Comparison of ENCODE assay signal across 18 cellular contexts in genomic region chrX:152960115-152960514, GRCh38. TPM values are rescaled to one million over a fixed set of nuclear protein-coding genes. Genes with fewer than 3 reads are reported as not detected.
A peak's percentile ranks its signal among the peaks of the same experiment; 100 is the strongest.
DNase-seq lines count a peak whose midpoint lies in the region; ATAC-seq, FAIRE-seq and TF ChIP-seq lines count a peak whose summit lies in the region.
"Had no signal": no experiment of that assay in that cellular context is flagged by ENCODE, and none has a peak within 500 bp of the region (broad histone marks: within the 10 kb centered on the region; RNA-seq: fewer than 3 reads in every experiment).

No MANE protein-coding gene starts in this region.

- TF ChIP-seq CTCF in PC-3 (conservative IDR thresholded peaks at IDR 0.05; ENCODE audit: low read depth, low read length) (no peak), bronchial epithelial cell (IDR thresholded peaks at IDR 0.05; ENCODE audit: insufficient read depth, low read length, severe bottlenecking) (no peak)

- H2AFZ ChIP-seq in PC-3 (ENCODE audit: low read length), result no peak overlapping the region

- H3K27ac ChIP-seq in PC-3 (ENCODE audit: low read length), result no peak overlapping the region
- H3K27ac ChIP-seq: BLaER1 had no signal

- intact Hi-C loops in PC-3 (cut with micrococcal nuclease), result no loop called here

- H3K4me1 ChIP-seq in PC-3 (ENCODE audit: insufficient read depth, low read length), result no peaks in the 10 kb centered on the region

- peak; percentile 31 for DNase-seq in PC-3
- DNase-seq in bronchial epithelial cell (ENCODE audit: low read depth), result peak; percentile 23
- peak; percentile 4 for DNase-seq in kidney tubule cell (ENCODE audit: low spot score)
- no peak for DNase-seq in GDM1 (lab: John Stamatoyannopoulos, UW)
- DNase-seq in NCI-H82 (lab: John Stamatoyannopoulos, UW), result no peak
- no peak for DNase-seq in RKO (ENCODE audit: low spot score)
- DNase-seq: AML-193, Calu3, DMS79 treated with DMSO at 0.1 percent for 48 hours, H9, KBM-7 had no signal

- H3K9ac ChIP-seq in PC-3 (ENCODE audit: low read length), result no peak overlapping the region
- H3K9ac ChIP-seq: BLaER1 had no signal

- no peaks in the 10 kb centered on the region for H3K9me3 ChIP-seq in PC-3 (ENCODE audit: low read length)
- H3K9me3 ChIP-seq: BLaER1 had no signal

- peak; percentile 90 for FAIRE-seq in bronchial epithelial cell (lab: Jason Lieb, UNC)
- FAIRE-seq: A204.1, GM12878, H1 had no signal

- no peaks in the 10 kb centered on the region for H3K9me2 ChIP-seq in PC-3 (replicated peaks; ENCODE audit: low read length)

- no peak overlapping the region for H3K4me2 ChIP-seq in PC-3 (ENCODE audit: low read length)
- H3K4me2 ChIP-seq: BLaER1 had no signal

- ATAC-seq in PC-3 (peak; percentile 33; the same call in 1 of the 2 replicates), HG03139 (IDR thresholded peaks at IDR 0.05; ENCODE audit: unreplicated experiment) (no peak)
- ATAC-seq: CD8-positive, alpha-beta T cell; GM12878; HepG2 had no signal

- no TSS peak for BruUV-seq in PC-3 (replicated peaks; lab: Mats Ljungman, UMichigan)

- peaks cover 13% of the 10 kb centered on the region; the same call in 1 of the 2 replicates for H3K36me3 ChIP-seq in PC-3 (ENCODE audit: low read depth, low read length)
- peaks cover 46% of the 10 kb centered on the region for H3K36me3 ChIP-seq in bronchial epithelial cell (ENCODE audit: control insufficient read depth, insufficient read depth, low read length)
- H3K36me3 ChIP-seq: BLaER1 had no signal

- no peaks in the 10 kb centered on the region for H3F3A ChIP-seq in PC-3 (ENCODE audit: low read length, unreplicated experiment)

- no peaks in the 10 kb centered on the region for H3K79me2 ChIP-seq in PC-3 (ENCODE audit: low read length)

- CTCF ChIA-PET in PC-3 (lab: Charles Lee), result no interaction called here

- POLR2A ChIA-PET in PC-3 (lab: Charles Lee; ENCODE audit: unreplicated experiment), result no interaction called here

- H4K20me1 ChIP-seq in PC-3 (ENCODE audit: low read length), result no peaks in the 10 kb centered on the region

- H3K27me3 ChIP-seq in PC-3 (ENCODE audit: low read length) (no peaks in the 10 kb centered on the region), bronchial epithelial cell (ENCODE audit: control insufficient read depth, insufficient read depth, low read length) (no peaks in the 10 kb centered on the region)

- H3K4me3 ChIP-seq in PC-3 (ENCODE audit: low read length) (no peak overlapping the region), bronchial epithelial cell (ENCODE audit: low read depth, low read length) (no peak overlapping the region)
- H3K4me3 ChIP-seq: BLaER1, GM12878 had no signal

RNA-seq across cellular contexts. Expression of gene PNMA5, which starts 33.8 kb away (rescaled TPM):
- total RNA-seq in PC-3 (2014; rRNA removed) (not detected in 2 replicates), bronchial epithelial cell (not detected in 2 replicates)
- total RNA-seq: Calu3; CD8-positive, alpha-beta T cell; GM12878; H9; HepG2 had no signal

Comparison
In these comparisons a context has a peak if more than half of its experiments do, and no peak if none do; other contexts are left out.
1. DNase-seq: peak in PC-3 (single experiment), bronchial epithelial cell (single experiment) and kidney tubule cell (single experiment); none in GDM1 (single experiment), NCI-H82 (single experiment) and RKO (single experiment).